Comparison of ENCODE assay signal across 36 cellular contexts in genomic region chr9:133580416-133580738, GRCh38. TPM values are rescaled to one million over a fixed set of nuclear protein-coding genes. Genes with fewer than 3 reads are reported as not detected.
DNase-seq lines count a peak whose midpoint lies in the region; ATAC-seq and TF ChIP-seq lines count a peak whose summit lies in the region.
"Had no signal": no experiment of that assay in that cellular context is flagged by ENCODE, and none has a peak within 500 bp of the region (broad histone marks: within the 10 kb centered on the region; RNA-seq: fewer than 3 reads in every experiment).

No MANE protein-coding gene starts in this region.

- H3F3A ChIP-seq in GM23338 (replicated peaks; ENCODE audit: low read depth) = no peaks in the 10 kb centered on the region; the same call in 1 of the 2 replicates

- H3K4me3 Mint-ChIP-seq in nephron (peak overlapping the region in 1 of 3 experiments; percentile 8), GM23338 (no peak overlapping the region)
- H3K4me3 Mint-ChIP-seq: activated B cell treated with CpG ODN at 0.5 μM for 24 hours; activated CD4-positive, alpha-beta T cell treated with anti-CD3 and anti-CD28 coated beads, Interleukin-2, amount 10 ng/mL, durations not matched to agents 7 days and 5 days; activated naive CD8-positive, alpha-beta T cell; HFFc6 had no signal

- no peaks in the 10 kb centered on the region for H3K9me2 ChIP-seq in GM23338 (ENCODE audit: insufficient read depth)

- peak overlapping the region in 2 of 3 experiments; percentile 12 to 58 for H3K27ac Mint-ChIP-seq in nephron
- H3K27ac Mint-ChIP-seq in GM23338 = no peak overlapping the region
- H3K27ac Mint-ChIP-seq: activated B cell treated with CpG ODN at 0.5 μM for 24 hours; activated CD4-positive, alpha-beta T cell treated with anti-CD3 and anti-CD28 coated beads, Interleukin-2, amount 10 ng/mL, durations not matched to agents 7 days and 5 days; activated naive CD8-positive, alpha-beta T cell; HFFc6; progenitor cell of endocrine pancreas had no signal

- H2AFZ ChIP-seq in GM23338 = no peak overlapping the region

- H3K9me3 Mint-ChIP-seq in nephron = no peaks in the 10 kb centered on the region
- no peaks in the 10 kb centered on the region for H3K9me3 Mint-ChIP-seq in GM23338
- H3K9me3 Mint-ChIP-seq: activated B cell treated with CpG ODN at 0.5 μM for 24 hours; activated CD4-positive, alpha-beta T cell treated with anti-CD3 and anti-CD28 coated beads, Interleukin-2, amount 10 ng/mL, durations not matched to agents 7 days and 5 days; HFFc6 had no signal

- peaks cover 100% of the 10 kb centered on the region for H3K4me1 ChIP-seq in BLaER1
- H3K4me1 ChIP-seq in GM23338 (ENCODE audit: insufficient read depth) = peaks cover 6% of the 10 kb centered on the region

- no peak for TF ChIP-seq CTCF in nephron (IDR thresholded peaks at IDR 0.05; ENCODE audit: unreplicated experiment in 3 of 3)
- TF ChIP-seq CTCF in GM20000 (IDR thresholded peaks at IDR 0.05; ENCODE audit: extremely low read depth, missing control alignments) = no peak
- TF ChIP-seq CTCF in GM23338 (conservative IDR thresholded peaks at IDR 0.05; ENCODE audit: low read depth in 2 of 2) = no peak

- no peaks in the 10 kb centered on the region for H3K27me3 ChIP-seq in BLaER1
- H3K27me3 ChIP-seq in GM23338 (ENCODE audit: insufficient read depth) = no peaks in the 10 kb centered on the region
- H3K27me3 ChIP-seq: colonic mucosa had no signal

- no peak for ATAC-seq in GM23338
- ATAC-seq: sciatic nerve had no signal

- H3K4me1 Mint-ChIP-seq in nephron (peaks cover 55% of the 10 kb centered on the region), GM23338 (peaks cover 54% of the 10 kb centered on the region)

- H3K36me3 ChIP-seq in BLaER1 = no peaks in the 10 kb centered on the region
- no peaks in the 10 kb centered on the region for H3K36me3 ChIP-seq in GM23338 (ENCODE audit: insufficient read depth)
- H3K36me3 ChIP-seq: colonic mucosa, neutrophil had no signal

- no peaks in the 10 kb centered on the region for H3K79me2 ChIP-seq in GM23338 (replicated peaks; ENCODE audit: insufficient read depth)

- peak; percentile 80 for DNase-seq in DMS79 (lab: John Stamatoyannopoulos, UW)
- no peak for DNase-seq in NCI-H128 (lab: John Stamatoyannopoulos, UW; ENCODE audit: unreplicated experiment)
- DNase-seq in GM20000 (ENCODE audit: low spot score) = no peak
- no peak for DNase-seq in GM23338 (ENCODE audit: low spot score)
- DNase-seq: activated B cell treated with CpG ODN at 0.5 μM for 24 hours; activated CD4-positive, alpha-beta T cell treated with anti-CD3 and anti-CD28 coated beads, Interleukin-2, amount 10 ng/mL, durations not matched to agents 7 days and 5 days; activated effector memory CD4-positive, alpha-beta T cell treated with anti-CD3 and anti-CD28 coated beads, Interleukin-2, amount 50 U/mL, for 16 hours; activated T-cell treated with anti-CD3 and anti-CD28 coated beads, Interleukin-2, amount 50 U/mL, for 1 hour; colonic mucosa; DND-41; effector memory CD4-positive, alpha-beta T cell; GOT3; HFFc6; IMR-90; MV-4-11; NCI-H446 treated with DMSO at 0.1 percent for 48 hours; RPMI8226; stimulated activated CD4-positive, alpha-beta T cell treated with anti-CD3 and anti-CD28 coated beads, Interleukin-12 subunit alpha, Interleukin-12 subunit beta, amount 100 ng/mL, for 4 hours; stimulated activated CD4-positive, alpha-beta T cell treated with anti-CD3 and anti-CD28 coated beads, Interleukin-4, amount 100 ng/mL, for 1 hour; T-helper 1 cell; trophoblast cell had no signal

- H3K36me3 Mint-ChIP-seq in nephron (ENCODE audit: low read depth) (no peaks in the 10 kb centered on the region), GM23338 (ENCODE audit: low read depth) (no peaks in the 10 kb centered on the region; the same call in 2 of the 3 replicates)
- H3K36me3 Mint-ChIP-seq: activated naive CD8-positive, alpha-beta T cell had no signal

- peak overlapping the region; percentile 99 for H3K4me2 ChIP-seq in BLaER1
- H3K4me2 ChIP-seq in GM23338 = no peak overlapping the region

- H3K27ac ChIP-seq in BLaER1 (peak overlapping the region; percentile 81), angular gyrus (ENCODE audit: low read depth, low read length) (peak overlapping the region; percentile 11), GM23338 (ENCODE audit: low read depth) (no peak overlapping the region)
- H3K27ac ChIP-seq: colonic mucosa, neutrophil had no signal

- H3K27me3 Mint-ChIP-seq in nephron (ENCODE audit: low read depth) (peaks cover 48% of the 10 kb centered on the region), GM23338 (ENCODE audit: insufficient read depth, low read depth, poor library complexity) (peaks cover 19% of the 10 kb centered on the region)

- no peaks in the 10 kb centered on the region for H3K9me3 ChIP-seq in BLaER1
- H3K9me3 ChIP-seq: colonic mucosa, neutrophil had no signal

- H4K20me1 ChIP-seq in BLaER1 (no peaks in the 10 kb centered on the region), GM23338 (replicated peaks; ENCODE audit: insufficient read depth) (no peaks in the 10 kb centered on the region)

- peak overlapping the region; percentile 49 for H3K9ac ChIP-seq in BLaER1

- no peak overlapping the region; the same call in 1 of the 2 replicates for H3K4me3 ChIP-seq in BLaER1
- H3K4me3 ChIP-seq in GM23338 = no peak overlapping the region
- H3K4me3 ChIP-seq: colonic mucosa had no signal

TF ChIP-seq in GM23338, 12 proteins besides CTCF, POLR2A, EP300 and RAD21 (continues in another document):
- TF ChIP-seq ZNF331 (CRISPR knock-in tag; IDR thresholded peaks at IDR 0.05; ENCODE audit: low read depth) (no peak), REST (IDR thresholded peaks at IDR 0.05; ENCODE audit: unreplicated experiment) (no peak), ZNF114 (CRISPR knock-in tag; IDR thresholded peaks at IDR 0.05) (no peak), CREB1 (CRISPR knock-in tag; IDR thresholded peaks at IDR 0.05; ENCODE audit: low read depth) (no peak), NANOG (IDR thresholded peaks at IDR 0.05; ENCODE audit: borderline replicate concordance) (no peak), JUNB (IDR thresholded peaks at IDR 0.05; ENCODE audit: unreplicated experiment) (no peak), ETS1 (IDR thresholded peaks at IDR 0.05) (no peak), EZH2 (IDR thresholded peaks at IDR 0.05; ENCODE audit: low read depth, unreplicated experiment) (no peak)

RNA-seq across cellular contexts. Expression of gene FAM163B, which starts 28.8 kb away (rescaled TPM):
- total RNA-seq in GM23338 (2014; rRNA removed; shearing (Covaris generic)) = 0.23 and 1.3 TPM in 2 replicates
- polyA plus RNA-seq in GM23338 (2016; fragmentation: Nextera tagmentation; extraction: Ambion mirVana) = 0.60 and 0.71 TPM in 2 replicates
- total RNA-seq: activated B cell treated with CpG ODN at 0.5 μM for 24 hours; activated CD4-positive, alpha-beta T cell treated with anti-CD3 and anti-CD28 coated beads, Interleukin-2, amount 10 ng/mL, durations not matched to agents 7 days and 5 days; activated CD8-positive, alpha-beta memory T cell treated with anti-CD3 and anti-CD28 coated beads for 36 hours; bronchial epithelial cell; epithelial cell of proximal tubule; HFFc6; IMR-90; myocyte; progenitor cell of endocrine pancreas; sciatic nerve; SK-MEL-5 had no signal
- polyA plus RNA-seq: AG04450, BJ, IMR-90 had no signal

RNA-seq across cellular contexts. Expression of gene ADAMTSL2, which starts 45.9 kb away (rescaled TPM):
- total RNA-seq in GM23338 (2014; rRNA removed; shearing (Covaris generic)) = 0.66 and 1.1 TPM in 2 replicates
- 0.15 and 0.21 TPM in 2 replicates for polyA plus RNA-seq in GM23338 (2016; fragmentation: Nextera tagmentation; extraction: Ambion mirVana)
- total RNA-seq: activated B cell treated with CpG ODN at 0.5 μM for 24 hours; activated CD4-positive, alpha-beta T cell treated with anti-CD3 and anti-CD28 coated beads, Interleukin-2, amount 10 ng/mL, durations not matched to agents 7 days and 5 days; bronchial epithelial cell; epithelial cell of proximal tubule; IMR-90 had no signal
- polyA plus RNA-seq: AG04450, BJ, IMR-90 had no signal

RNA-seq across cellular contexts. Expression of gene MYMK, which starts 55.6 kb away (rescaled TPM):
- total RNA-seq in GM23338 (2014; rRNA removed; shearing (Covaris generic)) = not detected in 2 replicates
- polyA plus RNA-seq in GM23338 (2016; fragmentation: Nextera tagmentation; extraction: Ambion mirVana) = 0.54 TPM in 1 of 2 replicates, not detected in the other
- total RNA-seq: activated B cell treated with CpG ODN at 0.5 μM for 24 hours; activated CD4-positive, alpha-beta T cell treated with anti-CD3 and anti-CD28 coated beads, Interleukin-2, amount 10 ng/mL, durations not matched to agents 7 days and 5 days; activated CD8-positive, alpha-beta memory T cell treated with anti-CD3 and anti-CD28 coated beads for 36 hours; bronchial epithelial cell; colonic mucosa; epithelial cell of proximal tubule; HFFc6; IMR-90; liver; progenitor cell of endocrine pancreas; sciatic nerve; SK-MEL-5 had no signal
- polyA plus RNA-seq: AG04450, BJ, IMR-90, liver had no signal

RNA-seq across cellular contexts. Expression of gene DBH, which starts 55.8 kb away (rescaled TPM):
- total RNA-seq in GM23338 (2014; rRNA removed; shearing (Covaris generic)) = 0.24 TPM in 1 of 2 replicates, not detected in the other
- polyA plus RNA-seq in GM23338 (2016; fragmentation: Nextera tagmentation; extraction: Ambion mirVana) = 0.08 and 0.26 TPM in 2 replicates
- total RNA-seq: activated B cell treated with CpG ODN at 0.5 μM for 24 hours; activated CD4-positive, alpha-beta T cell treated with anti-CD3 and anti-CD28 coated beads, Interleukin-2, amount 10 ng/mL, durations not matched to agents 7 days and 5 days; activated CD8-positive, alpha-beta memory T cell treated with anti-CD3 and anti-CD28 coated beads for 36 hours; bronchial epithelial cell; colonic mucosa; epithelial cell of proximal tubule; HFFc6; IMR-90; progenitor cell of endocrine pancreas; SK-MEL-5 had no signal
- polyA plus RNA-seq: AG04450, BJ, IMR-90 had no signal
